In genomic region chr11:76459846-76460245, GRCh38 we compare ENCODE assay signal across 21 cellular contexts. TPM values are rescaled to one million over a fixed set of nuclear protein-coding genes. Genes with fewer than 3 reads are reported as not detected.
DNase-seq lines count a peak whose midpoint lies in the region; ATAC-seq, FAIRE-seq and TF ChIP-seq lines count a peak whose summit lies in the region.
"Had no signal": no experiment of that assay in that cellular context is flagged by ENCODE, and none has a peak within 500 bp of the region (broad histone marks: within the 10 kb centered on the region; RNA-seq: fewer than 3 reads in every experiment).

No MANE protein-coding gene starts in this region.

- H3K79me2 ChIP-seq in H1 (ENCODE audit: control insufficient read depth in 1 of 2, insufficient read depth in 2 of 2, low read length in 2 of 2) = peaks cover 0 to 38% of the 10 kb centered on the region in 2 experiments; a peak in 2 of 4 replicates

- no peak for TF ChIP-seq EP300 in H1 (IDR thresholded peaks at IDR 0.05; ENCODE audit: borderline replicate concordance in 1 of 2, low read depth in 2 of 2, low read length in 2 of 2)

- H3K36me3 Mint-ChIP-seq in activated CD4-positive, alpha-beta T cell treated with anti-CD3 and anti-CD28 coated beads, Interleukin-2, amount 10 ng/mL, durations not matched to agents 24 days and 14 days (ENCODE audit: low read depth) = peaks cover 36% of the 10 kb centered on the region
- H3K36me3 Mint-ChIP-seq in HFFc6 (ENCODE audit: low read depth) = peaks cover 32% of the 10 kb centered on the region
- H3K36me3 Mint-ChIP-seq in nephron (ENCODE audit: low read depth) = peaks cover 44% of the 10 kb centered on the region

- H3K9me3 Mint-ChIP-seq in activated CD4-positive, alpha-beta T cell treated with anti-CD3 and anti-CD28 coated beads, Interleukin-2, amount 10 ng/mL, durations not matched to agents 24 days and 14 days = no peaks in the 10 kb centered on the region
- H3K9me3 Mint-ChIP-seq in HFFc6 (no peaks in the 10 kb centered on the region; the same call in 1 of the 2 replicates), nephron (no peaks in the 10 kb centered on the region)
- H3K9me3 Mint-ChIP-seq: CD14-positive monocyte; CD8-positive, alpha-beta memory T cell had no signal

- no peak overlapping the region for H4K91ac ChIP-seq in H1 (replicated peaks; ENCODE audit: insufficient read length, low read length)

- no peak for TF ChIP-seq CTCF in HFFc6 (IDR thresholded peaks at IDR 0.05)
- TF ChIP-seq CTCF in H1 (IDR thresholded peaks at IDR 0.05; ENCODE audit: control extremely low read depth in 1 of 3, insufficient read depth in 1 of 3, low read depth in 1 of 3, low read length in 3 of 3) = no peak
- TF ChIP-seq CTCF in nephron (IDR thresholded peaks at IDR 0.05; ENCODE audit: unreplicated experiment in 3 of 3) = no peak

- H2BK5ac ChIP-seq in H1 (ENCODE audit: low read depth, low read length) = no peak overlapping the region

- TF ChIP-seq POLR2A in H1 (IDR thresholded peaks at IDR 0.05; ENCODE audit: control extremely low read depth in 1 of 2, low read depth in 2 of 2, low read length in 2 of 2) (no peak), GM18505 (IDR thresholded peaks at IDR 0.05; ENCODE audit: borderline replicate concordance, extremely low read depth, insufficient read depth, insufficient read length) (no peak)

- H3K4me3 Mint-ChIP-seq in activated CD4-positive, alpha-beta T cell treated with anti-CD3 and anti-CD28 coated beads, Interleukin-2, amount 10 ng/mL, durations not matched to agents 24 days and 14 days = no peak overlapping the region
- H3K4me3 Mint-ChIP-seq in HFFc6 (no peak overlapping the region), nephron (no peak overlapping the region)
- H3K4me3 Mint-ChIP-seq: CD8-positive, alpha-beta memory T cell had no signal

- H4K5ac ChIP-seq in H1 (ENCODE audit: insufficient read length, low read depth, low read length) = no peak overlapping the region

- no peak overlapping the region for H3K14ac ChIP-seq in H1 (ENCODE audit: insufficient read length)

- H3K4ac ChIP-seq in H1 (replicated peaks; ENCODE audit: insufficient read length, low read depth, low read length) = no peak overlapping the region

- H3K4me1 ChIP-seq in H1 (replicated peaks in 1 of 4; ENCODE audit: control insufficient read depth in 3 of 4, insufficient read depth in 4 of 4, low read length in 3 of 4) = peaks cover 0 to 22% (median 5%) of the 10 kb centered on the region in 4 experiments; a peak in 3 of 7 replicates
- H3K4me1 ChIP-seq: BE2C had no signal

- no peaks in the 10 kb centered on the region for H3K9me3 ChIP-seq in H1 (ENCODE audit: insufficient read depth in 2 of 2, low read depth in 1 of 2, low read length in 1 of 2)
- H3K9me3 ChIP-seq: BE2C had no signal

- H2AK5ac ChIP-seq in H1 (ENCODE audit: low read depth, low read length) = no peak overlapping the region

- H3K79me1 ChIP-seq in H1 (ENCODE audit: low read depth, low read length) = no peaks in the 10 kb centered on the region

- H4K8ac ChIP-seq in H1 (ENCODE audit: extremely low read depth, insufficient read depth, low read length) = no peak overlapping the region

- no peak overlapping the region for H2BK120ac ChIP-seq in H1 (replicated peaks; ENCODE audit: low read depth, low read length)

- no peak overlapping the region for H3K4me3 ChIP-seq in H1 (ENCODE audit: extremely low read depth in 1 of 4, insufficient read depth in 2 of 4, low read depth in 3 of 4, low read length in 4 of 4)
- H3K4me3 ChIP-seq: PC-9 had no signal

- no peak overlapping the region for H3K18ac ChIP-seq in H1 (ENCODE audit: extremely low read depth, low read length)

- no peak overlapping the region for H3K9ac ChIP-seq in H1 (replicated peaks in 1 of 4; ENCODE audit: extremely low read depth in 1 of 4, low read depth in 3 of 4, low read length in 3 of 4)

- H2AFZ ChIP-seq in H1 (ENCODE audit: low read length) = no peak overlapping the region
- H2AFZ ChIP-seq: PC-9 had no signal

- no peak overlapping the region for H2BK12ac ChIP-seq in H1 (ENCODE audit: low read depth, low read length)

- no peaks in the 10 kb centered on the region for H3K23me2 ChIP-seq in H1 (ENCODE audit: low read depth, low read length)

- 92% methylated on average over 3 of the region's 3 CpGs; no CpG with 5 or more reads in 1 of the 2 experiments for WGBS in H1 (ENCODE audit: extremely low coverage in 1 of 2, insufficient coverage in 1 of 2, insufficient read length in 1 of 2, insufficient replicate concordance in 2 of 2, low coverage in 1 of 2, low lambda C conversion rate in 2 of 2, missing lambda C conversion rate in 1 of 2), 2 experiments

- H3K27me3 Mint-ChIP-seq in activated CD4-positive, alpha-beta T cell treated with anti-CD3 and anti-CD28 coated beads, Interleukin-2, amount 10 ng/mL, durations not matched to agents 24 days and 14 days = no peaks in the 10 kb centered on the region
- H3K27me3 Mint-ChIP-seq in HFFc6 (ENCODE audit: insufficient read depth) = no peaks in the 10 kb centered on the region
- no peaks in the 10 kb centered on the region for H3K27me3 Mint-ChIP-seq in nephron (ENCODE audit: low read depth)
- H3K27me3 Mint-ChIP-seq: CD8-positive, alpha-beta memory T cell had no signal

- DNase-seq in activated CD4-positive, alpha-beta T cell treated with anti-CD3 and anti-CD28 coated beads, Interleukin-2, amount 10 ng/mL, durations not matched to agents 24 days and 14 days = peak; percentile 29
- no peak for DNase-seq in activated CD4-positive, alpha-beta T cell treated with anti-CD3 and anti-CD28 coated beads for 48 hours
- no peak for DNase-seq in HFFc6
- no peak for DNase-seq in H1 (ENCODE audit: low read depth in 1 of 2, low spot score in 2 of 2)
- no peak for DNase-seq in RCC 7860 (ENCODE audit: low spot score)
- DNase-seq: 8988T; BE2C; CD8-positive, alpha-beta memory T cell; DMS79 treated with DMSO at 0.1 percent for 48 hours; GF-D8; KBM-7; NCI-H2029; NK-92 treated with Interleukin-12 subunit alpha and Interleukin-12 subunit beta, amount 100 ng/mL, for 24 hours; PC-9; RPMI8226; SHP77 treated with DMSO at 0.1 percent for 48 hours had no signal

- H2BK15ac ChIP-seq in H1 (ENCODE audit: low read length) = no peak overlapping the region

- H3K4me1 Mint-ChIP-seq in activated CD4-positive, alpha-beta T cell treated with anti-CD3 and anti-CD28 coated beads, Interleukin-2, amount 10 ng/mL, durations not matched to agents 24 days and 14 days = peaks cover 2% of the 10 kb centered on the region
- H3K4me1 Mint-ChIP-seq in HFFc6 (ENCODE audit: low read depth) (peaks cover 22% of the 10 kb centered on the region), nephron (peaks cover 12% of the 10 kb centered on the region)

- CTCF ChIA-PET in H1 (lab: Charles Lee; ENCODE audit: partially characterized antibody) = interaction anchor here (1.0 to 3.5 kb wide), 16 partner anchors 9 to 119 kb away, joined by 3 to 26 read pairs (median 4); partner anchors contain the start of gene EMSY

- H3K27ac Mint-ChIP-seq in activated CD4-positive, alpha-beta T cell treated with anti-CD3 and anti-CD28 coated beads, Interleukin-2, amount 10 ng/mL, durations not matched to agents 24 days and 14 days = no peak overlapping the region
- 0 out of 2 replicates have a peak overlapping the region, but pooled peaks have one; percentile 42 for H3K27ac Mint-ChIP-seq in HFFc6
- peak overlapping the region in 2 of 3 experiments; percentile 6 to 8 for H3K27ac Mint-ChIP-seq in nephron

- FAIRE-seq in H1 (lab: Jason Lieb, UNC) (no peak), RCC 7860 (lab: Jason Lieb, UNC) (no peak)
- FAIRE-seq: GM12891 had no signal

- H3K56ac ChIP-seq in H1 (replicated peaks; ENCODE audit: insufficient read length, low read depth, low read length) = no peak overlapping the region

- no peak overlapping the region for H3K4me2 ChIP-seq in H1 (ENCODE audit: insufficient read depth in 1 of 2, low read depth in 2 of 2, low read length in 2 of 2)
- H3K4me2 ChIP-seq: PC-9 had no signal

- intact Hi-C loops in activated CD4-positive, alpha-beta T cell treated with anti-CD3 and anti-CD28 coated beads, Interleukin-2, amount 10 ng/mL, durations not matched to agents 24 days and 14 days (cut with micrococcal nuclease) = no loop called here

- ATAC-seq in GM18505 (IDR thresholded peaks at IDR 0.05; ENCODE audit: unreplicated experiment) (no peak), HG03354 (IDR thresholded peaks at IDR 0.05; ENCODE audit: poor library complexity, severe bottlenecking, unreplicated experiment) (no peak)

- peaks cover 0 to 29% (median 8%) of the 10 kb centered on the region in 4 experiments; a peak in 5 of 8 replicates for H3K36me3 ChIP-seq in H1 (ENCODE audit: control insufficient read depth in 2 of 4, insufficient read depth in 4 of 4, low read length in 3 of 4)

- 0 out of 2 replicates have a peak overlapping the region, but pooled peaks have one; percentile 16 for H3K27ac ChIP-seq in H1 (ENCODE audit: low read depth, low read length)
- H3K27ac ChIP-seq: PC-9 had no signal

- TF ChIP-seq RAD21 in H1 (IDR thresholded peaks at IDR 0.05 in 1 of 2, conservative IDR thresholded peaks at IDR 0.05 in 1 of 2; ENCODE audit: low read depth in 2 of 2, low read length in 2 of 2) = no peak

- POLR2A ChIA-PET in H1 (lab: Charles Lee; ENCODE audit: partially characterized antibody) = interaction anchor here (1.1 to 2.0 kb wide), 3 partner anchors 9 to 18 kb away, joined by 3 to 5 read pairs (median 4); no protein-coding TSS in a partner anchor

- H3K23ac ChIP-seq in H1 (ENCODE audit: insufficient read length) = no peak overlapping the region

- H4K20me1 ChIP-seq in H1 (replicated peaks in 1 of 2; ENCODE audit: control insufficient read depth in 1 of 2, insufficient read depth in 2 of 2, low read length in 2 of 2) = peaks cover 0 to 2% of the 10 kb centered on the region in 2 experiments

- no peak overlapping the region for H2BK20ac ChIP-seq in H1 (ENCODE audit: low read length)

- no peaks in the 10 kb centered on the region for H3K27me3 ChIP-seq in H1 (replicated peaks in 1 of 4; ENCODE audit: control insufficient read depth in 3 of 4, extremely low read depth in 1 of 4, insufficient read depth in 3 of 4, low read length in 3 of 4)
- H3K27me3 ChIP-seq: BE2C had no signal

TF ChIP-seq in H1, 55 proteins besides CTCF, POLR2A, EP300 and RAD21 (continues in another document):
- no peak for TF ChIP-seq JUND (IDR thresholded peaks at IDR 0.05; ENCODE audit: low read length)

RNA-seq across cellular contexts. Expression of gene EMSY, which starts 15.0 kb away (rescaled TPM):
- total RNA-seq in activated CD4-positive, alpha-beta T cell treated with anti-CD3 and anti-CD28 coated beads, Interleukin-2, amount 10 ng/mL, durations not matched to agents 24 days and 14 days = 32.1 and 33.2 TPM in 2 replicates
- 10 to 100 TPM; 12.3 to 17.5 (median 15.2) TPM for total RNA-seq in HFFc6 (2021; fragmentation: NEBNext Ultra II Directional; extraction: Animal tissue kit (Norgen Biotek cat#: 25700))
- 32.2 and 34.6 TPM in 2 replicates for total RNA-seq in H1 (2021; fragmentation: NEBNext Ultra II Directional; extraction: Animal tissue kit (Norgen Biotek cat#: 25700))
- 26.5 and 29.6 TPM in 2 replicates for polyA plus RNA-seq in H1 (2011; rRNA removed)
- polyA plus RNA-seq in H1 (2011; cell fraction: cytosol; rRNA removed) = 26.0 TPM
- polyA plus RNA-seq in H1 (2011; cell fraction: nucleus; rRNA removed) = 85.5 TPM
- polyA plus RNA-seq in H1 (2012, experiment 1 of 2) = 19.6 to 31.9 TPM (median 28.0 TPM) in 4 replicates
- 1.8 TPM for polyA plus RNA-seq in H1 (2012, experiment 2 of 2)
- 29.5 TPM for polyA plus RNA-seq in H1 (2013, experiment 1 of 2)
- polyA plus RNA-seq in H1 (2013, experiment 2 of 2) = 23.4 TPM
- polyA minus RNA-seq in H1 (2011; rRNA and poly(A)+ RNA removed) = 63.0 and 64.6 TPM in 2 replicates
- 21.4 TPM for polyA minus RNA-seq in H1 (2011; cell fraction: cytosol; rRNA and poly(A)+ RNA removed)
- 114 TPM for polyA minus RNA-seq in H1 (2011; cell fraction: nucleus; rRNA and poly(A)+ RNA removed)
